In genomic region chr7:115724400-115725056, GRCh38 we compare ENCODE assay signal across 10 cellular contexts.
DNase-seq lines count a peak whose midpoint lies in the region; ATAC-seq lines count a peak whose summit lies in the region.
"Had no signal": no experiment of that assay in that cellular context is flagged by ENCODE, and none has a peak within 500 bp of the region (broad histone marks: within the 10 kb centered on the region; RNA-seq: fewer than 3 reads in every experiment).

No MANE protein-coding gene starts in this region.

- ATAC-seq in HG02642 (IDR thresholded peaks at IDR 0.05; ENCODE audit: poor library complexity, unreplicated experiment) (no peak), HG03159 (IDR thresholded peaks at IDR 0.05; ENCODE audit: unreplicated experiment) (no peak), HG02852 (IDR thresholded peaks at IDR 0.05; ENCODE audit: unreplicated experiment) (no peak)
- ATAC-seq: Right ventricle myocardium inferior had no signal

- DNase-seq in COR-L47 (lab: John Stamatoyannopoulos, UW): peak; percentile 87
- peak; percentile 95 for DNase-seq in NCI-H1092 (lab: John Stamatoyannopoulos, UW)
- DNase-seq in NCI-H226: peak; percentile 27
- DNase-seq in astrocyte of the hippocampus (ENCODE audit: low read depth, low spot score): peak; percentile 4
- DNase-seq in SK-N-DZ (ENCODE audit: low spot score): no peak
- DNase-seq: GDM1 had no signal
